ENCODE assay signal across 12 cellular contexts in the genomic region with DNA sequence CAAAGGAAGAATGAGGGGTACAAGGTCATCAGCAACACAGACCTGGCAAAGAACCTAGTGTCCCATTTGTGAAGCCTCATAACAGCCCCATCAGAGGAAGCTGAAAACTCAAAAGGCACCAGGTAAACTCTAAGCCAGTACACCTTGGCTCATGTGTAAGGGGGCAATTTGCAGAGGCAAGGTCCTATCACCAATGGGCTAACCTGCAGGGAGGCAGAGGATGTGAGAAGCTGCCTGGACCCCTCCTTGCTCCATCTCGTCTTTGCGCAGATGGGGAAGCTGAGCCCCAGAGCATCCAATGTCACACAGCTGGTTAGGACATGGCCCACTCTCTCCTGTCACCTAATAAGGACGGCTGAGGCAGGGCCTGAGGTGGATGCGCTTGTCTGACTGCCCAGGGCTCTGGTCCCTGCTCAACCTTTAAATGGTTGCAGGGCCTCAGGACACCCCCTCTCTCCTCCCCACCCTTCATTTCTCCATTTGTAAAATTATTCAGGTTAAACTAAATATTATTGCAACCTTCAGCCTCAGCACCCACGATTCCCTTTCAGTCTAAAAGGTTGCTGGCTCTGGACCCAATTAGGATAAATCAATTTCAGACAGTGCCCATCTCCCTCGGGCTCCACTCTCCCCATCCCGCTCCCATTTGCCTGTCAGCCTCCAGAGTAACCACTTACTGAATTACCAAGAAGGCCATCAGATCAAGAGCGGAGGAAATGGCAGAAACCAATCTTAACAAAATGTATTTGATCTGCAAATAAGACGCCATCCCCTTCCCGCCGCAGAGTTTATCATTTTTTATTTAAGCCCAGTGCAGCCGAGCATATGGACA.
DNase-seq lines count a peak whose midpoint lies in the region; ATAC-seq and TF ChIP-seq lines count a peak whose summit lies in the region.
"Had no signal": no experiment of that assay in that cellular context is flagged by ENCODE, and none has a peak within 500 bp of the region (broad histone marks: within the 10 kb centered on the region; RNA-seq: fewer than 3 reads in every experiment).

No MANE protein-coding gene starts in this region.

- no peak overlapping the region for H3K14ac ChIP-seq in mesenchymal stem cell (ENCODE audit: low read length in 2 of 2)

- H3K9ac ChIP-seq in BLaER1 (no peak overlapping the region), mesenchymal stem cell (ENCODE audit: low read length) (no peak overlapping the region)
- H3K9ac ChIP-seq: GM23248 had no signal

- no peak overlapping the region for H4K91ac ChIP-seq in mesenchymal stem cell (ENCODE audit: low read length)

- TF ChIP-seq EP300 in sigmoid colon (IDR thresholded peaks at IDR 0.05), result no peak

- H3K27ac ChIP-seq in BLaER1 (peak overlapping the region; percentile 80; the same call in 1 of the 2 replicates), mesenchymal stem cell (ENCODE audit: low read length, poor library complexity, severe bottlenecking) (no peak overlapping the region), sigmoid colon (no peak overlapping the region)
- H3K27ac ChIP-seq: GM23248 had no signal

- no peak for TF ChIP-seq CTCF in sigmoid colon (IDR thresholded peaks at IDR 0.05)

- H3K27me3 Mint-ChIP-seq in stimulated activated naive CD8-positive, alpha-beta T cell treated with anti-CD3 and anti-CD28 coated beads, Interleukin-15, amount 100 ng/mL, for 72 hours, result no peaks in the 10 kb centered on the region
- H3K27me3 Mint-ChIP-seq in activated T-helper 1 cell treated with anti-CD3 and anti-CD28 coated beads, Interleukin-12 subunit alpha, Interleukin-12 subunit beta, Interleukin-2, Interleukin-4 antibody, amounts not matched to agents 30 ng/mL and 10 ng/mL and 1 ng/mL, durations not matched to agents 14 hours and 24 hours and 36 hours (ENCODE audit: insufficient read depth), result peaks cover 3% of the 10 kb centered on the region
- H3K27me3 Mint-ChIP-seq: B cell; CD4-positive, CD25-positive, alpha-beta regulatory T cell had no signal

- peak overlapping the region; percentile 2; the same call in 1 of the 2 replicates for H3K4me2 ChIP-seq in BLaER1
- H3K4me2 ChIP-seq in mesenchymal stem cell (ENCODE audit: low read length, poor library complexity, severe bottlenecking), result no peak overlapping the region

- no peaks in the 10 kb centered on the region for H3K36me3 Mint-ChIP-seq in activated T-helper 1 cell treated with anti-CD3 and anti-CD28 coated beads, Interleukin-12 subunit alpha, Interleukin-12 subunit beta, Interleukin-2, Interleukin-4 antibody, amounts not matched to agents 30 ng/mL and 10 ng/mL and 1 ng/mL, durations not matched to agents 14 hours and 24 hours and 36 hours (ENCODE audit: low read depth)
- H3K36me3 Mint-ChIP-seq: CD4-positive, CD25-positive, alpha-beta regulatory T cell had no signal

- 91% methylated on average over 12 of the region's 12 CpGs for WGBS in mesenchymal stem cell
- 84 to 90% methylated on average over 12 of the region's 12 CpGs for WGBS in sigmoid colon, 2 donors

- intact Hi-C loops in sigmoid colon (cut with DNase I), result no loop called here
- intact Hi-C loops in activated T-helper 1 cell treated with anti-CD3 and anti-CD28 coated beads, Interleukin-12 subunit alpha, Interleukin-12 subunit beta, Interleukin-2, Interleukin-4 antibody, amounts not matched to agents 30 ng/mL and 10 ng/mL and 1 ng/mL, durations not matched to agents 14 hours and 24 hours and 36 hours (cut with micrococcal nuclease), result no loop called here

- H4K8ac ChIP-seq in mesenchymal stem cell (ENCODE audit: low read length), result no peak overlapping the region

- H3K18ac ChIP-seq in mesenchymal stem cell (ENCODE audit: low read depth in 1 of 2, low read length in 2 of 2), result no peak overlapping the region

- no peak overlapping the region for H2BK15ac ChIP-seq in mesenchymal stem cell (ENCODE audit: low read depth, poor library complexity, severe bottlenecking)

- no peak overlapping the region for H2BK12ac ChIP-seq in mesenchymal stem cell (ENCODE audit: low read length in 2 of 2)

- DNase-seq in SK-N-DZ (ENCODE audit: low spot score), result peak; percentile 65
- no peak for DNase-seq in mesenchymal stem cell
- DNase-seq in sigmoid colon, result peak; percentile 29
- DNase-seq in stimulated activated naive CD8-positive, alpha-beta T cell treated with anti-CD3 and anti-CD28 coated beads, Interleukin-15, amount 100 ng/mL, for 72 hours, result no peak
- no peak for DNase-seq in DMS79 treated with DMSO at 0.1 percent for 48 hours (lab: John Stamatoyannopoulos, UW)
- no peak for DNase-seq in activated T-helper 1 cell treated with anti-CD3 and anti-CD28 coated beads, Interleukin-12 subunit alpha, Interleukin-12 subunit beta, Interleukin-2, Interleukin-4 antibody, amounts not matched to agents 30 ng/mL and 10 ng/mL and 1 ng/mL, durations not matched to agents 14 hours and 24 hours and 36 hours (ENCODE audit: low spot score)
- DNase-seq: CD4-positive, CD25-positive, alpha-beta regulatory T cell; DMS53; GM23248 had no signal

- no peak overlapping the region for H3K4ac ChIP-seq in mesenchymal stem cell (ENCODE audit: low read depth in 1 of 2, low read length in 2 of 2)

- H3K9me3 ChIP-seq in BLaER1 (peaks cover 35% of the 10 kb centered on the region), mesenchymal stem cell (ENCODE audit: control insufficient read depth, low read length) (peaks cover 11% of the 10 kb centered on the region), sigmoid colon (no peaks in the 10 kb centered on the region)

- no peak overlapping the region for H2BK5ac ChIP-seq in mesenchymal stem cell (ENCODE audit: low read depth, low read length, poor library complexity, severe bottlenecking)

- no peaks in the 10 kb centered on the region for H3K36me3 ChIP-seq in BLaER1
- H3K36me3 ChIP-seq in mesenchymal stem cell (ENCODE audit: control insufficient read depth in 1 of 2, insufficient read depth in 2 of 2, low read depth in 1 of 2, low read length in 2 of 2), result no peaks in the 10 kb centered on the region
- H3K36me3 ChIP-seq in sigmoid colon, result no peaks in the 10 kb centered on the region

- no peak overlapping the region for H2AFZ ChIP-seq in mesenchymal stem cell (ENCODE audit: low read depth, low read length)
- H2AFZ ChIP-seq: GM23248 had no signal

- H3K27me3 ChIP-seq in BLaER1, result no peaks in the 10 kb centered on the region
- peaks cover 0 to 16% of the 10 kb centered on the region in 2 experiments for H3K27me3 ChIP-seq in mesenchymal stem cell (ENCODE audit: control insufficient read depth in 1 of 2, insufficient read depth in 1 of 2, low read length in 2 of 2)
- no peaks in the 10 kb centered on the region for H3K27me3 ChIP-seq in sigmoid colon

- TF ChIP-seq POLR2A in sigmoid colon (IDR thresholded peaks at IDR 0.05), result no peak

- H3K27ac Mint-ChIP-seq in stimulated activated naive CD8-positive, alpha-beta T cell treated with anti-CD3 and anti-CD28 coated beads, Interleukin-15, amount 100 ng/mL, for 72 hours, result no peak overlapping the region
- no peak overlapping the region for H3K27ac Mint-ChIP-seq in activated T-helper 1 cell treated with anti-CD3 and anti-CD28 coated beads, Interleukin-12 subunit alpha, Interleukin-12 subunit beta, Interleukin-2, Interleukin-4 antibody, amounts not matched to agents 30 ng/mL and 10 ng/mL and 1 ng/mL, durations not matched to agents 14 hours and 24 hours and 36 hours
- H3K27ac Mint-ChIP-seq: B cell; CD4-positive, CD25-positive, alpha-beta regulatory T cell had no signal

- no peak overlapping the region for H3K4me3 Mint-ChIP-seq in stimulated activated naive CD8-positive, alpha-beta T cell treated with anti-CD3 and anti-CD28 coated beads, Interleukin-15, amount 100 ng/mL, for 72 hours
- H3K4me3 Mint-ChIP-seq in activated T-helper 1 cell treated with anti-CD3 and anti-CD28 coated beads, Interleukin-12 subunit alpha, Interleukin-12 subunit beta, Interleukin-2, Interleukin-4 antibody, amounts not matched to agents 30 ng/mL and 10 ng/mL and 1 ng/mL, durations not matched to agents 14 hours and 24 hours and 36 hours, result no peak overlapping the region
- H3K4me3 Mint-ChIP-seq: B cell; CD4-positive, CD25-positive, alpha-beta regulatory T cell had no signal

- H4K20me1 ChIP-seq in BLaER1, result no peaks in the 10 kb centered on the region

- H3K79me1 ChIP-seq in mesenchymal stem cell (replicated peaks; ENCODE audit: low read length, poor library complexity, severe bottlenecking), result no peaks in the 10 kb centered on the region

- no peaks in the 10 kb centered on the region for H3K4me1 Mint-ChIP-seq in stimulated activated naive CD8-positive, alpha-beta T cell treated with anti-CD3 and anti-CD28 coated beads, Interleukin-15, amount 100 ng/mL, for 72 hours
- H3K4me1 Mint-ChIP-seq in activated T-helper 1 cell treated with anti-CD3 and anti-CD28 coated beads, Interleukin-12 subunit alpha, Interleukin-12 subunit beta, Interleukin-2, Interleukin-4 antibody, amounts not matched to agents 30 ng/mL and 10 ng/mL and 1 ng/mL, durations not matched to agents 14 hours and 24 hours and 36 hours (ENCODE audit: low read depth), result no peaks in the 10 kb centered on the region
- H3K4me1 Mint-ChIP-seq: CD4-positive, CD25-positive, alpha-beta regulatory T cell had no signal

- no peak overlapping the region for H3K4me3 ChIP-seq in BLaER1
- H3K4me3 ChIP-seq in mesenchymal stem cell (ENCODE audit: insufficient read depth in 1 of 2, low read depth in 1 of 2, low read length in 2 of 2), result no peak overlapping the region
- H3K4me3 ChIP-seq in sigmoid colon, result no peak overlapping the region
- H3K4me3 ChIP-seq: GM23248 had no signal

- no peak for ATAC-seq in stimulated activated naive CD8-positive, alpha-beta T cell treated with anti-CD3 and anti-CD28 coated beads, Interleukin-15, amount 100 ng/mL, for 72 hours
- ATAC-seq: HCT116 had no signal

- no peak overlapping the region for H2BK120ac ChIP-seq in mesenchymal stem cell (ENCODE audit: low read depth, low read length)

- peaks cover 55% of the 10 kb centered on the region for H3K4me1 ChIP-seq in BLaER1
- H3K4me1 ChIP-seq in mesenchymal stem cell (ENCODE audit: control insufficient read depth, insufficient read depth, low read depth, low read length), result no peaks in the 10 kb centered on the region
- H3K4me1 ChIP-seq in sigmoid colon, result peaks cover 0 to 5% (median 0%) of the 10 kb centered on the region in 4 donors

- H3K23ac ChIP-seq in mesenchymal stem cell (ENCODE audit: low read length in 2 of 2), result no peak overlapping the region

- H3K9me3 Mint-ChIP-seq in stimulated activated naive CD8-positive, alpha-beta T cell treated with anti-CD3 and anti-CD28 coated beads, Interleukin-15, amount 100 ng/mL, for 72 hours, result no peaks in the 10 kb centered on the region
- H3K9me3 Mint-ChIP-seq in activated T-helper 1 cell treated with anti-CD3 and anti-CD28 coated beads, Interleukin-12 subunit alpha, Interleukin-12 subunit beta, Interleukin-2, Interleukin-4 antibody, amounts not matched to agents 30 ng/mL and 10 ng/mL and 1 ng/mL, durations not matched to agents 14 hours and 24 hours and 36 hours, result no peaks in the 10 kb centered on the region
- H3K9me3 Mint-ChIP-seq: CD4-positive, CD25-positive, alpha-beta regulatory T cell had no signal

- H2AK5ac ChIP-seq in mesenchymal stem cell (ENCODE audit: low read length, severe bottlenecking), result peak overlapping the region; percentile 38

Comparison
In these comparisons a context has a peak if more than half of its experiments do, and no peak if none do; other contexts are left out.
1. DNase-seq: peak in SK-N-DZ (single experiment) and sigmoid colon (single experiment); none in mesenchymal stem cell (single experiment), stimulated activated naive CD8-positive, alpha-beta T cell treated with anti-CD3 and anti-CD28 coated beads, Interleukin-15, amount 100 ng/mL, for 72 hours (0 of 2), DMS79 treated with DMSO at 0.1 percent for 48 hours (single experiment) and activated T-helper 1 cell treated with anti-CD3 and anti-CD28 coated beads, Interleukin-12 subunit alpha, Interleukin-12 subunit beta, Interleukin-2, Interleukin-4 antibody, amounts not matched to agents 30 ng/mL and 10 ng/mL and 1 ng/mL, durations not matched to agents 14 hours and 24 hours and 36 hours (single experiment).